Comparison of ENCODE assay signal across 9 cellular contexts in the genomic region with DNA sequence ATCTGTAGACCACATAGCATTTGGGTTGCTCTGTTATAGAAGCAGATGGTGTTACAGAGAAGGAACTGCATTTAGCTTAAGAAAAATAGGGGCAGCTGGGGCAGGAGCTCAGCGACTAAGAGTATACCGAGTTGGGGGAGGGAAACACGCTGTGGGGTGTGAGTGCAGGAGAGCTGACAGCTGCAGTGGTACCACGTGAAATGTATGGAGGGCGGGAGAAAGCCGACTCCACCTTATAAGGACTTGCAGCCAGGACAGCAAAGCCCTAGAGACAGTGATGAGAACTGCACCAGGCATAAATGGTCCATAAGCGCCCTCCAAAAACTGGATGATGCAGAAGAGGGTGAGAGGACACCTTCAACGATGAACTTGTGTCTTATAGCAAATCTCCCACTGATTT.
A peak's percentile ranks its signal among the peaks of the same experiment; 100 is the strongest.
DNase-seq lines count a peak whose midpoint lies in the region; ATAC-seq and TF ChIP-seq lines count a peak whose summit lies in the region.
"Had no signal": no experiment of that assay in that cellular context is flagged by ENCODE, and none has a peak within 500 bp of the region (broad histone marks: within the 10 kb centered on the region; RNA-seq: fewer than 3 reads in every experiment).

No MANE protein-coding gene starts in this region.

- TF ChIP-seq CTCF in left lung (IDR thresholded peaks at IDR 0.05) (peak in 1 of 2 donors; percentile 21), omental fat pad (IDR thresholded peaks at IDR 0.05) (no peak)

- no peak overlapping the region for H3K4me3 ChIP-seq in left lung
- H3K4me3 ChIP-seq: right lobe of liver had no signal

- ATAC-seq in HG02678 (IDR thresholded peaks at IDR 0.05; ENCODE audit: unreplicated experiment) (peak; percentile 86), left lung (peak; percentile 42), omental fat pad (ENCODE audit: low FRiP score) (no peak)

- H3K36me3 ChIP-seq in left lung = no peaks in the 10 kb centered on the region
- H3K36me3 ChIP-seq: right lobe of liver had no signal

- no peaks in the 10 kb centered on the region for H3K9me3 ChIP-seq in left lung
- H3K9me3 ChIP-seq: right lobe of liver had no signal

- intact Hi-C loops in left lung (cut with DNase I) = no loop called here

- H3K27ac ChIP-seq in left lung = peak overlapping the region; percentile 54 to 95

- no peaks in the 10 kb centered on the region for H3K27me3 ChIP-seq in left lung
- H3K27me3 ChIP-seq: right lobe of liver had no signal

- peak; percentile 24 for DNase-seq in activated T-cell treated with anti-CD3 and anti-CD28 coated beads, Interleukin-2, amount 50 U/mL, for 1 hour
- DNase-seq in activated T-cell treated with anti-CD3 and anti-CD28 coated beads for 4 hours (no peak), NCI-H146 treated with DMSO at 0.1 percent for 48 hours (lab: John Stamatoyannopoulos, UW; ENCODE audit: unreplicated experiment) (peak; percentile 80), left lung (peak in 1 of 2 donors; percentile 79), omental fat pad (ENCODE audit: low spot score) (no peak), AML-193 (lab: John Stamatoyannopoulos, UW) (no peak)
- peak; percentile 23 to 39 for DNase-seq in activated T-cell treated with anti-CD3 and anti-CD28 coated beads, Interleukin-2, amount 50 U/mL, for 48 hours
- DNase-seq: right lobe of liver had no signal

- peaks cover 62 to 100% of the 10 kb centered on the region in 2 donors for H3K4me1 ChIP-seq in left lung

Comparison
In these comparisons a context has a peak if more than half of its experiments do, and no peak if none do; other contexts are left out.
1. DNase-seq: peak in activated T-cell treated with anti-CD3 and anti-CD28 coated beads, Interleukin-2, amount 50 U/mL, for 1 hour (single experiment), NCI-H146 treated with DMSO at 0.1 percent for 48 hours (single experiment) and activated T-cell treated with anti-CD3 and anti-CD28 coated beads, Interleukin-2, amount 50 U/mL, for 48 hours (2 of 2); none in activated T-cell treated with anti-CD3 and anti-CD28 coated beads for 4 hours (single experiment), omental fat pad (single experiment) and AML-193 (0 of 2).